9 cellular contexts compared by ENCODE assay signal in genomic region chr9:131271506-131271931, GRCh38. TPM values are rescaled to one million over a fixed set of nuclear protein-coding genes. Genes with fewer than 3 reads are reported as not detected.
DNase-seq lines count a peak whose midpoint lies in the region; ATAC-seq, FAIRE-seq and TF ChIP-seq lines count a peak whose summit lies in the region.
"Had no signal": no experiment of that assay in that cellular context is flagged by ENCODE, and none has a peak within 500 bp of the region (broad histone marks: within the 10 kb centered on the region; RNA-seq: fewer than 3 reads in every experiment).

No MANE protein-coding gene starts in this region.

- peaks cover 64% of the 10 kb centered on the region for H3K4me1 ChIP-seq in testis

- H3K9me3 ChIP-seq in testis = no peaks in the 10 kb centered on the region

- peak overlapping the region; percentile 22 for H3K27ac ChIP-seq in layer of hippocampus (ENCODE audit: low read depth, low read length)
- peak overlapping the region; percentile 58 to 62 for H3K27ac ChIP-seq in testis

- H3K27me3 ChIP-seq in layer of hippocampus (ENCODE audit: control insufficient read depth, insufficient read depth, low read length) (no peaks in the 10 kb centered on the region), testis (no peaks in the 10 kb centered on the region)

- DNase-seq in activated CD4-positive, alpha-beta T cell treated with anti-CD3 and anti-CD28 coated beads, Interleukin-2, amount 10 ng/mL, durations not matched to agents 7 days and 5 days = no peak
- DNase-seq in activated CD4-positive, alpha-beta T cell treated with anti-CD3 and anti-CD28 coated beads for 4 hours = no peak
- DNase-seq in activated T-helper 2 cell treated with anti-CD3 and anti-CD28 coated beads, Interferon-gamma antibody, Interleukin-2, Interleukin-4, amounts not matched to agents 10 μg/mL and 5 μg/mL and 100 μg/mL, durations not matched to agents 14 hours and 24 hours and 36 hours (ENCODE audit: low spot score) = no peak
- DNase-seq in testis (no peak), frontal cortex (ENCODE audit: low spot score in 2 of 2) (no peak), GM12891 (ENCODE audit: insufficient read length, low spot score) (no peak)
- DNase-seq: ACHN had no signal

- H3K36me3 Mint-ChIP-seq in activated CD4-positive, alpha-beta T cell treated with anti-CD3 and anti-CD28 coated beads, Interleukin-2, amount 10 ng/mL, durations not matched to agents 7 days and 5 days (ENCODE audit: low read depth) = peaks cover 82% of the 10 kb centered on the region
- H3K36me3 Mint-ChIP-seq in activated T-helper 2 cell treated with anti-CD3 and anti-CD28 coated beads, Interferon-gamma antibody, Interleukin-2, Interleukin-4, amounts not matched to agents 10 μg/mL and 5 μg/mL and 100 μg/mL, durations not matched to agents 14 hours and 24 hours and 36 hours (ENCODE audit: low read depth) = peaks cover 71% of the 10 kb centered on the region

- no peak for TF ChIP-seq CTCF in testis (IDR thresholded peaks at IDR 0.05)

- H3K4me3 ChIP-seq in testis = no peak overlapping the region

- no peaks in the 10 kb centered on the region for H3K9me3 Mint-ChIP-seq in activated CD4-positive, alpha-beta T cell treated with anti-CD3 and anti-CD28 coated beads, Interleukin-2, amount 10 ng/mL, durations not matched to agents 7 days and 5 days
- no peaks in the 10 kb centered on the region for H3K9me3 Mint-ChIP-seq in activated T-helper 2 cell treated with anti-CD3 and anti-CD28 coated beads, Interferon-gamma antibody, Interleukin-2, Interleukin-4, amounts not matched to agents 10 μg/mL and 5 μg/mL and 100 μg/mL, durations not matched to agents 14 hours and 24 hours and 36 hours

- no peaks in the 10 kb centered on the region for H3K36me3 ChIP-seq in testis (ENCODE audit: low read depth, missing control alignments)

- intact Hi-C loops in activated T-helper 2 cell treated with anti-CD3 and anti-CD28 coated beads, Interferon-gamma antibody, Interleukin-2, Interleukin-4, amounts not matched to agents 10 μg/mL and 5 μg/mL and 100 μg/mL, durations not matched to agents 14 hours and 24 hours and 36 hours (cut with micrococcal nuclease) = loop anchor here (2.0 to 10.0 kb wide), 4 partner anchors 19 to 1237 kb away; no protein-coding TSS in a partner anchor
- intact Hi-C loops in testis (cut with DNase I; ENCODE audit: low total_unique reads) = no loop called here

- peak overlapping the region; percentile 99 for H3K27ac Mint-ChIP-seq in activated CD4-positive, alpha-beta T cell treated with anti-CD3 and anti-CD28 coated beads, Interleukin-2, amount 10 ng/mL, durations not matched to agents 7 days and 5 days
- H3K27ac Mint-ChIP-seq in activated T-helper 2 cell treated with anti-CD3 and anti-CD28 coated beads, Interferon-gamma antibody, Interleukin-2, Interleukin-4, amounts not matched to agents 10 μg/mL and 5 μg/mL and 100 μg/mL, durations not matched to agents 14 hours and 24 hours and 36 hours = peak overlapping the region; percentile 97

- H3K27me3 Mint-ChIP-seq in activated CD4-positive, alpha-beta T cell treated with anti-CD3 and anti-CD28 coated beads, Interleukin-2, amount 10 ng/mL, durations not matched to agents 7 days and 5 days = no peaks in the 10 kb centered on the region
- no peaks in the 10 kb centered on the region for H3K27me3 Mint-ChIP-seq in activated T-helper 2 cell treated with anti-CD3 and anti-CD28 coated beads, Interferon-gamma antibody, Interleukin-2, Interleukin-4, amounts not matched to agents 10 μg/mL and 5 μg/mL and 100 μg/mL, durations not matched to agents 14 hours and 24 hours and 36 hours (ENCODE audit: low read depth)

- TF ChIP-seq POLR2A in testis (IDR thresholded peaks at IDR 0.05) (no peak), GM12891 (IDR thresholded peaks at IDR 0.05; ENCODE audit: low read depth, low read length) (no peak)

- H3K4me1 Mint-ChIP-seq in activated CD4-positive, alpha-beta T cell treated with anti-CD3 and anti-CD28 coated beads, Interleukin-2, amount 10 ng/mL, durations not matched to agents 7 days and 5 days = peaks cover 47% of the 10 kb centered on the region
- H3K4me1 Mint-ChIP-seq in activated T-helper 2 cell treated with anti-CD3 and anti-CD28 coated beads, Interferon-gamma antibody, Interleukin-2, Interleukin-4, amounts not matched to agents 10 μg/mL and 5 μg/mL and 100 μg/mL, durations not matched to agents 14 hours and 24 hours and 36 hours (ENCODE audit: low read depth) = peaks cover 48% of the 10 kb centered on the region

- 43 to 55% methylated on average over 6 of the region's 6 CpGs for WGBS in testis, 2 donors

- POLR2A ChIA-PET in activated CD4-positive, alpha-beta T cell treated with anti-CD3 and anti-CD28 coated beads, Interleukin-2, amount 10 ng/mL, durations not matched to agents 7 days and 5 days (lab: Charles Lee) = interaction anchor here (0.7 to 4.6 kb wide), 2 partner anchors 15 to 1201 kb away, joined by 3 to 25 read pairs; no protein-coding TSS in a partner anchor

- FAIRE-seq in frontal cortex (lab: Jason Lieb, UNC) (no peak), GM12891 (lab: Jason Lieb, UNC) (no peak)

- H3K4me3 Mint-ChIP-seq in activated CD4-positive, alpha-beta T cell treated with anti-CD3 and anti-CD28 coated beads, Interleukin-2, amount 10 ng/mL, durations not matched to agents 7 days and 5 days = peak overlapping the region; percentile 96
- H3K4me3 Mint-ChIP-seq in activated T-helper 2 cell treated with anti-CD3 and anti-CD28 coated beads, Interferon-gamma antibody, Interleukin-2, Interleukin-4, amounts not matched to agents 10 μg/mL and 5 μg/mL and 100 μg/mL, durations not matched to agents 14 hours and 24 hours and 36 hours (ENCODE audit: low read depth) = peak overlapping the region; percentile 100

- CTCF ChIA-PET in activated CD4-positive, alpha-beta T cell treated with anti-CD3 and anti-CD28 coated beads, Interleukin-2, amount 10 ng/mL, durations not matched to agents 7 days and 5 days (lab: Charles Lee) = interaction anchor here (0.6 to 9.8 kb wide), 5 partner anchors 8 to 467 kb away, joined by 3 to 74 read pairs (median 5); no protein-coding TSS in a partner anchor

- no peak for ATAC-seq in HG03280 (IDR thresholded peaks at IDR 0.05; ENCODE audit: unreplicated experiment)

TF ChIP-seq in GM12891, 5 proteins besides CTCF, POLR2A, EP300 and RAD21:
- TF ChIP-seq SPI1 (IDR thresholded peaks at IDR 0.05; ENCODE audit: low read depth, low read length) = no peak
- no peak for TF ChIP-seq TAF1 (IDR thresholded peaks at IDR 0.05; ENCODE audit: low read depth, low read length)
- no peak for TF ChIP-seq PAX5 (IDR thresholded peaks at IDR 0.05; ENCODE audit: insufficient read depth, low read length, severe bottlenecking)
- TF ChIP-seq POU2F2 (IDR thresholded peaks at IDR 0.05; ENCODE audit: low read depth, low read length) = no peak
- no peak for TF ChIP-seq POLR2AphosphoS5 (IDR thresholded peaks at IDR 0.05; ENCODE audit: low read depth, low read length)

RNA-seq across cellular contexts. Expression of gene FAM78A, which starts 4.8 kb away (rescaled TPM):
- 100 to 1,000 TPM; 118 to 128 TPM for total RNA-seq in activated CD4-positive, alpha-beta T cell treated with anti-CD3 and anti-CD28 coated beads, Interleukin-2, amount 10 ng/mL, durations not matched to agents 7 days and 5 days
- total RNA-seq in activated T-helper 2 cell treated with anti-CD3 and anti-CD28 coated beads, Interferon-gamma antibody, Interleukin-2, Interleukin-4, amounts not matched to agents 10 μg/mL and 5 μg/mL and 100 μg/mL, durations not matched to agents 14 hours and 24 hours and 36 hours = 55.3 and 55.5 TPM in 2 replicates
- total RNA-seq in testis = 10 to 100 TPM; 29.7 to 30.8 TPM
- 48.0 TPM for polyA plus RNA-seq in testis (ENCODE audit: insufficient read depth, low read depth, low replicate concordance)
- total RNA-seq in frontal cortex = 0.82 TPM
- 11.3 TPM for polyA plus RNA-seq in GM12891 (2012; ENCODE audit: low read depth, missing spikeins)

RNA-seq across cellular contexts. Expression of gene PLPP7, which starts 18.0 kb away (rescaled TPM):
- under 1 TPM in 1 of 2 experiments, not detected in 1; 0.21 TPM for total RNA-seq in activated CD4-positive, alpha-beta T cell treated with anti-CD3 and anti-CD28 coated beads, Interleukin-2, amount 10 ng/mL, durations not matched to agents 7 days and 5 days
- total RNA-seq in activated T-helper 2 cell treated with anti-CD3 and anti-CD28 coated beads, Interferon-gamma antibody, Interleukin-2, Interleukin-4, amounts not matched to agents 10 μg/mL and 5 μg/mL and 100 μg/mL, durations not matched to agents 14 hours and 24 hours and 36 hours = 0.21 TPM in 1 of 2 replicates, not detected in the other
- 10 to 100 TPM; 23.9 to 29.9 TPM for total RNA-seq in testis
- polyA plus RNA-seq in testis (ENCODE audit: insufficient read depth, low read depth, low replicate concordance) = 8.6 TPM
- 6.1 TPM for total RNA-seq in frontal cortex
- polyA plus RNA-seq in GM12891 (2012; ENCODE audit: low read depth, missing spikeins) = 0.19 TPM

Comparison
In these comparisons a context has a peak if more than half of its experiments do, and no peak if none do; other contexts are left out.
1. RNA of gene FAM78A, which starts 4.8 kb away (total RNA-seq): 118 to 128 TPM in activated CD4-positive, alpha-beta T cell treated with anti-CD3 and anti-CD28 coated beads, Interleukin-2, amount 10 ng/mL, durations not matched to agents 7 days and 5 days, 55.3 to 55.5 TPM in activated T-helper 2 cell treated with anti-CD3 and anti-CD28 coated beads, Interferon-gamma antibody, Interleukin-2, Interleukin-4, amounts not matched to agents 10 μg/mL and 5 μg/mL and 100 μg/mL, durations not matched to agents 14 hours and 24 hours and 36 hours and 29.7 to 30.8 TPM in testis; 0.82 TPM in frontal cortex (single experiment); every median in the first group is over 10 times any median in the second.